Comparison of ENCODE assay signal across 19 cellular contexts in the genomic region with DNA sequence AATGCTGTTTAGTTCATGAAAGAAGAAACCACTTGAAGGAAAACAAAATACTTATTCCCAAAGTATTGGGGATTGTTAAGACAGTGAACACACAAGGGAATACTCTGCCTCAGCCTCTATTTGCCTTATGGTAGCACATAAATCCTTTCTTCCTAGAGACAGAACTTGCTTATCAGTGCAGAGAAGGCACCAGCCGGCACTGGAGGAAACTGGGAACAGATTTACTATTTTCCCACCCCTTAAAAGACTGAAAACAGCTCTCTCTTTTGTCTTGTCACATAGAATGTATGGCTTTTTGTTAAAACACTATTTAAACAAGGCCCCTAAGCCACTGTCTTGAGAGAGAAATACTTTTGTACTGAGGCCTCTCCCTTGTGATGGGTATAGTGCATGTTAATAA. TPM values are rescaled to one million over a fixed set of nuclear protein-coding genes. Genes with fewer than 3 reads are reported as not detected.
DNase-seq lines count a peak whose midpoint lies in the region; TF ChIP-seq lines count a peak whose summit lies in the region.
"Had no signal": no experiment of that assay in that cellular context is flagged by ENCODE, and none has a peak within 500 bp of the region (broad histone marks: within the 10 kb centered on the region; RNA-seq: fewer than 3 reads in every experiment).

No MANE protein-coding gene starts in this region.

- intact Hi-C loops in vagina (cut with DNase I): no loop called here

- TF ChIP-seq CTCF in GM10266 (IDR thresholded peaks at IDR 0.05; ENCODE audit: control insufficient read depth, insufficient read depth, low read depth, missing control alignments): no peak
- no peak for TF ChIP-seq CTCF in vagina (IDR thresholded peaks at IDR 0.05)

- H3K27ac ChIP-seq in HUES64 (ENCODE audit: low read depth, low read length) (peak overlapping the region; percentile 47; the same call in 1 of the 2 replicates), ectodermal cell (ENCODE audit: insufficient read depth, low read depth, low read length, poor library complexity, severe bottlenecking) (peak overlapping the region; percentile 26), layer of hippocampus (ENCODE audit: low read depth, low read length) (peak overlapping the region; percentile 18), vagina (no peak overlapping the region)
- H3K27ac ChIP-seq: A549 had no signal

- H3K4me1 ChIP-seq in HUES64 (ENCODE audit: insufficient read depth, low read length) (peaks cover 11% of the 10 kb centered on the region), ectodermal cell (ENCODE audit: control insufficient read depth, insufficient read depth, low read length) (peaks cover 4% of the 10 kb centered on the region), vagina (no peaks in the 10 kb centered on the region)
- H3K4me1 ChIP-seq: A549 had no signal

- DNase-seq in pons (ENCODE audit: low spot score): peak; percentile 77
- DNase-seq in DMS 273 (lab: John Stamatoyannopoulos, UW; ENCODE audit: unreplicated experiment): no peak
- no peak for DNase-seq in stimulated activated CD4-positive, alpha-beta T cell treated with anti-CD3 and anti-CD28 coated beads, Interleukin-4, amount 100 ng/mL, for 1 hour
- no peak for DNase-seq in GM10266 (ENCODE audit: extremely low spot score)
- DNase-seq in vagina (ENCODE audit: extremely low spot score in 2 of 2): no peak
- DNase-seq: CD4-positive, alpha-beta memory T cell; DMS53; HCEC 1CT; KBM-7; NCI-H1105; NCI-H1694; NCI-H510A treated with DMSO at 0.1 percent for 48 hours; NCI-H82; RPMI8226; SHP77 treated with DMSO at 0.1 percent for 48 hours had no signal

- H3K9me3 ChIP-seq in HUES64 (ENCODE audit: insufficient read depth, low read depth, low read length) (no peaks in the 10 kb centered on the region), ectodermal cell (ENCODE audit: control insufficient read depth, low read length) (no peaks in the 10 kb centered on the region), vagina (no peaks in the 10 kb centered on the region)
- H3K9me3 ChIP-seq: A549 had no signal

- no peak for TF ChIP-seq POLR2A in vagina (IDR thresholded peaks at IDR 0.05)

- no peaks in the 10 kb centered on the region for H3K36me3 ChIP-seq in HUES64 (ENCODE audit: insufficient read depth, low read length)
- H3K36me3 ChIP-seq in ectodermal cell (ENCODE audit: control insufficient read depth, insufficient read depth, low read length): no peaks in the 10 kb centered on the region
- H3K36me3 ChIP-seq in vagina: no peaks in the 10 kb centered on the region

- H3K9ac ChIP-seq in HUES64 (ENCODE audit: low read depth, low read length): no peak overlapping the region

- 31% methylated on average over 1 of the region's 1 CpG for WGBS in HUES64
- WGBS in ectodermal cell, 2 experiments: 13 to 36% methylated on average over 1 of the region's 1 CpG

- H3K4me3 ChIP-seq in HUES64 (ENCODE audit: low read length) (no peak overlapping the region), ectodermal cell (ENCODE audit: insufficient read depth, low read depth, low read length) (no peak overlapping the region), vagina (no peak overlapping the region)
- H3K4me3 ChIP-seq: A549 had no signal

- H3K27me3 ChIP-seq in HUES64 (ENCODE audit: insufficient read depth, low read length) (no peaks in the 10 kb centered on the region), ectodermal cell (ENCODE audit: control insufficient read depth, insufficient read depth, low read length, poor library complexity, severe bottlenecking) (no peaks in the 10 kb centered on the region), layer of hippocampus (ENCODE audit: control insufficient read depth, insufficient read depth, low read length) (no peaks in the 10 kb centered on the region), vagina (no peaks in the 10 kb centered on the region)

RNA-seq across cellular contexts. Expression of gene EDIL3, which starts 40.7 kb away (rescaled TPM):
- polyA plus RNA-seq in HUES64 (2013, experiment 1 of 2): 22.1 TPM
- 21.7 TPM for polyA plus RNA-seq in HUES64 (2013, experiment 2 of 2)
- polyA plus RNA-seq in ectodermal cell (2013, experiment 1 of 4): 9.5 TPM
- 12.8 TPM for polyA plus RNA-seq in ectodermal cell (2013, experiment 2 of 4)
- 9.9 TPM for polyA plus RNA-seq in ectodermal cell (2013, experiment 3 of 4)
- polyA plus RNA-seq in ectodermal cell (2013, experiment 4 of 4): 12.3 TPM
- 15.2 TPM for total RNA-seq in vagina
- total RNA-seq: CD4-positive, alpha-beta memory T cell had no signal
- polyA plus RNA-seq: CD4-positive, alpha-beta memory T cell had no signal
